In the genomic region with DNA sequence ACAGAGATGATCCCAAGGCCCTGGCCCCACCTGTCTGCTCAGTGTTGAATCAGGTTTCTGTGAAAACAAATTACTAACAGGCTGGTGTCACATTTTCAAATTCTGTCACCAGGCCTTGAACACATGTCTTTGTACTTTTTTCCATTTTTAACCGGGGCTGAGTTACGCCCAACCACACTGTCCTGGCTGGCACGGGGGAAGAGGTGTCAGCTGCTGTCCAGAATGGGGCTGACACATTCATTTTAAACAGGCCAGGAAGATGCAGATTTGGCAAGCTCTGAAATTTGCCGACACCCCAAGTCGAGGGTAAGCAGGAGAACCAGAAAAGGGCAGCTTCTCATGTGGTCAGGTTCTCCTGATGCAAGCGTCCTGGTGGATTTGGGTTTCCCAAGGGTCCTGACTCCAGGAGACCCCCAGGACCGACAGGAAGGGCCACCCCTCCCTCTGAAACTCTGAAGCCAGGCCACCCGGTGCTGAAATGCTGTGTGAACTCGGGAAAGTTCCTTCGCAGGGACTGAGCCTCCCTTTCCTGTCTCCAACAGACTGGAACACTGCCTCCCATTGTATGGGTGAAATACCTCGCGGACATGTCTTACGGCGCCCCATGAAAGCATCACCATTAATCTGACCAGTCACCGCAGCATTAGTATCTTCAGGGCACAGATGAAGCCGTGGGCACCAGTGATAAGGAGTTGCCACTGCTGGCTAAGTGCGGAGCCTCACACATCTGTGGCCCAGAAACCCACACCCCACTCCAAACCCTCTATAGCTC, we compare ENCODE assay signal across 8 cellular contexts.
A peak's percentile ranks its signal among the peaks of the same experiment; 100 is the strongest.
DNase-seq lines count a peak whose midpoint lies in the region; ATAC-seq, FAIRE-seq and TF ChIP-seq lines count a peak whose summit lies in the region.
"Not testable (repeated sequence)": the region's sequence is repeated elsewhere in the genome, so short reads cannot be mapped to it uniquely, and the experiment has no call there.

No MANE protein-coding gene starts in this region.

- not testable (repeated sequence) for H3K9me3 ChIP-seq in CD4-positive, alpha-beta T cell (ENCODE audit: control insufficient read depth, low read length); MM.1S (replicated peaks; ENCODE audit: insufficient read depth, low read length); endothelial cell of umbilical vein (replicated peaks; ENCODE audit: control insufficient read depth, insufficient read depth, low read length); subcutaneous abdominal adipose tissue (ENCODE audit: control insufficient read depth in 5 of 5, low read length in 5 of 5)

- TF ChIP-seq CTCF in CD4-positive, alpha-beta T cell (IDR thresholded peaks at IDR 0.05); MM.1S (IDR thresholded peaks at IDR 0.05; ENCODE audit: low read length); WTC11 (IDR thresholded peaks at IDR 0.05); endothelial cell of umbilical vein (IDR thresholded peaks at IDR 0.05; ENCODE audit: extremely low read depth in 1 of 2, insufficient read depth in 1 of 2, low read depth in 1 of 2, low read length in 2 of 2): not testable (repeated sequence)

- not testable (repeated sequence) for TF ChIP-seq POLR2A in endothelial cell of umbilical vein (IDR thresholded peaks at IDR 0.05; ENCODE audit: low read depth, low read length)

- intact Hi-C loops in CD4-positive, alpha-beta T cell (cut with DNase I, micrococcal nuclease): loop anchor here in 1 of 2 experiments (10.0 kb wide), 3 partner anchors 86 to 1954 kb away; partner anchors contain the start of genes ACSM3, METTL9 and VPS35L
- intact Hi-C loops in endothelial cell of umbilical vein (cut with micrococcal nuclease): not testable (repeated sequence)
- intact Hi-C loops in posterior cingulate gyrus (cut with DNase I): loop anchor here (10.0 kb wide), 1 partner anchor 46 kb away; no protein-coding TSS in a partner anchor

- POLR2A ChIA-PET in CD4-positive, alpha-beta T cell (lab: Charles Lee); WTC11 (lab: Charles Lee); endothelial cell of umbilical vein (lab: Charles Lee): not testable (repeated sequence)

- not testable (repeated sequence) for H3K36me3 ChIP-seq in MM.1S (replicated peaks; ENCODE audit: insufficient read depth, low read length); endothelial cell of umbilical vein (ENCODE audit: control insufficient read depth in 2 of 2, extremely low read depth in 1 of 2, insufficient read depth in 2 of 2, low read length in 2 of 2); subcutaneous abdominal adipose tissue (ENCODE audit: control insufficient read depth in 5 of 5, insufficient read depth in 5 of 5, low read length in 5 of 5)

- H3K4me2 ChIP-seq in MM.1S (ENCODE audit: low read depth, low read length): peak overlapping the region; percentile 65; the same call in 1 of the 2 replicates
- not testable (repeated sequence) for H3K4me2 ChIP-seq in endothelial cell of umbilical vein (ENCODE audit: insufficient read depth, low read length)

- H3K79me2 ChIP-seq in MM.1S (ENCODE audit: low read length) (peaks cover 94% of the 10 kb centered on the region), endothelial cell of umbilical vein (ENCODE audit: control insufficient read depth, insufficient read depth, low read length) (peaks cover 87% of the 10 kb centered on the region)

- H3K27me3 ChIP-seq in CD4-positive, alpha-beta T cell (ENCODE audit: control insufficient read depth, insufficient read depth, low read length); MM.1S (replicated peaks; ENCODE audit: insufficient read depth, low read length); endothelial cell of umbilical vein (ENCODE audit: control insufficient read depth in 2 of 2, insufficient read depth in 2 of 2, low read length in 2 of 2); subcutaneous abdominal adipose tissue (ENCODE audit: control insufficient read depth in 5 of 5, insufficient read depth in 4 of 5, low read length in 5 of 5): not testable (repeated sequence)

- H3K4me1 ChIP-seq in MM.1S (ENCODE audit: low read length) (peaks cover 16% of the 10 kb centered on the region), subcutaneous abdominal adipose tissue (ENCODE audit: control insufficient read depth in 5 of 5, insufficient read depth in 5 of 5, low read length in 5 of 5) (peaks cover 7 to 70% (median 62%) of the 10 kb centered on the region in 5 donors)
- H3K4me1 ChIP-seq in endothelial cell of umbilical vein (ENCODE audit: control insufficient read depth, extremely low read depth, insufficient read depth, low read length): not testable (repeated sequence)

- H3K4me3 ChIP-seq in MM.1S (ENCODE audit: low read length); endothelial cell of umbilical vein (replicated peaks in 1 of 3; ENCODE audit: insufficient read depth in 1 of 3, low read depth in 1 of 3, low read length in 3 of 3); subcutaneous abdominal adipose tissue (ENCODE audit: low read depth in 1 of 5, low read length in 5 of 5): not testable (repeated sequence)

- peak; percentile 31 for FAIRE-seq in endothelial cell of umbilical vein (lab: Jason Lieb, UNC)

- H3K27me3 Mint-ChIP-seq in CD4-positive, alpha-beta T cell; WTC11 (ENCODE audit: low read depth); activated naive CD4-positive, alpha-beta T cell treated with anti-CD3 and anti-CD28 coated beads, Interleukin-2, amount 50 U/mL, for 24 hours: not testable (repeated sequence)

- H3K27ac ChIP-seq in CD4-positive, alpha-beta T cell (ENCODE audit: low read depth, low read length); MM.1S (ENCODE audit: low read length); endothelial cell of umbilical vein (ENCODE audit: insufficient read depth, low read depth, low read length): not testable (repeated sequence)
- H3K27ac ChIP-seq in subcutaneous abdominal adipose tissue (ENCODE audit: low read depth, low read length): peak overlapping the region; percentile 77

- not testable (repeated sequence) for H3K9me3 Mint-ChIP-seq in CD4-positive, alpha-beta T cell; WTC11; activated naive CD4-positive, alpha-beta T cell treated with anti-CD3 and anti-CD28 coated beads, Interleukin-2, amount 50 U/mL, for 24 hours

- ATAC-seq in CD4-positive, alpha-beta T cell (ENCODE audit: poor library complexity); WTC11; left lobe of liver: not testable (repeated sequence)

- H3K9me2 ChIP-seq in MM.1S (replicated peaks; ENCODE audit: insufficient read depth, low read length): not testable (repeated sequence)

- peak overlapping the region; percentile 91 for H3K27ac Mint-ChIP-seq in CD4-positive, alpha-beta T cell
- H3K27ac Mint-ChIP-seq in WTC11: peak overlapping the region; percentile 37
- H3K27ac Mint-ChIP-seq in activated naive CD4-positive, alpha-beta T cell treated with anti-CD3 and anti-CD28 coated beads, Interleukin-2, amount 50 U/mL, for 24 hours: peak overlapping the region; percentile 91

- H3K9ac ChIP-seq in MM.1S (ENCODE audit: low read length); endothelial cell of umbilical vein (replicated peaks; ENCODE audit: extremely low read depth, insufficient read depth, low read length); subcutaneous abdominal adipose tissue (ENCODE audit: low read length in 5 of 5): not testable (repeated sequence)

- dilution Hi-C loops in endothelial cell of umbilical vein (cut with MboI; ENCODE audit: extremely low pct_ligation_motif_present, low sequenced_read_pairs): not testable (repeated sequence)

- H3K4me3 Mint-ChIP-seq in CD4-positive, alpha-beta T cell: peak overlapping the region; percentile 84
- not testable (repeated sequence) for H3K4me3 Mint-ChIP-seq in WTC11
- peak overlapping the region; percentile 82 for H3K4me3 Mint-ChIP-seq in activated naive CD4-positive, alpha-beta T cell treated with anti-CD3 and anti-CD28 coated beads, Interleukin-2, amount 50 U/mL, for 24 hours

- not testable (repeated sequence) for DNase-seq in CD4-positive, alpha-beta T cell; MM.1S; WTC11 (ENCODE audit: low spot score); endothelial cell of umbilical vein (ENCODE audit: low read depth, low spot score)
- DNase-seq in left lobe of liver (ENCODE audit: low spot score) (peak; percentile 43), posterior cingulate gyrus (peak in 6 of 10 donors; percentile 9 to 87 (median 40))

- peaks cover 59% of the 10 kb centered on the region for H3K4me1 Mint-ChIP-seq in CD4-positive, alpha-beta T cell (ENCODE audit: low read depth)
- H3K4me1 Mint-ChIP-seq in WTC11: peaks cover 25% of the 10 kb centered on the region
- peaks cover 68% of the 10 kb centered on the region for H3K4me1 Mint-ChIP-seq in activated naive CD4-positive, alpha-beta T cell treated with anti-CD3 and anti-CD28 coated beads, Interleukin-2, amount 50 U/mL, for 24 hours

- not testable (repeated sequence) for H2AFZ ChIP-seq in MM.1S (ENCODE audit: low read length); endothelial cell of umbilical vein (ENCODE audit: low read depth, low read length)

- peaks cover 45% of the 10 kb centered on the region for H4K20me1 ChIP-seq in MM.1S (ENCODE audit: insufficient read depth, low read length)
- H4K20me1 ChIP-seq in endothelial cell of umbilical vein (replicated peaks; ENCODE audit: control insufficient read depth, extremely low read depth, insufficient read depth, low read length): not testable (repeated sequence)

- BruUV-seq in endothelial cell of umbilical vein (replicated peaks; lab: Mats Ljungman, UMichigan): not testable (repeated sequence)

- CTCF ChIA-PET in CD4-positive, alpha-beta T cell (lab: Charles Lee); WTC11 (lab: Charles Lee); endothelial cell of umbilical vein (lab: Charles Lee): not testable (repeated sequence)

- not testable (repeated sequence) for H3K9me1 ChIP-seq in endothelial cell of umbilical vein (replicated peaks; ENCODE audit: control insufficient read depth, extremely low read depth, insufficient read depth, low read length)

- H3F3A ChIP-seq in MM.1S (ENCODE audit: insufficient read depth, low read length): peaks cover 27% of the 10 kb centered on the region

- peaks cover 38% of the 10 kb centered on the region for H3K36me3 Mint-ChIP-seq in CD4-positive, alpha-beta T cell (ENCODE audit: low read depth)
- not testable (repeated sequence) for H3K36me3 Mint-ChIP-seq in WTC11; activated naive CD4-positive, alpha-beta T cell treated with anti-CD3 and anti-CD28 coated beads, Interleukin-2, amount 50 U/mL, for 24 hours

Comparison
In these comparisons a context has a peak if more than half of its experiments do, and no peak if none do; other contexts are left out.
1. H3K27ac Mint-ChIP-seq: peak in every context shown above with its lines; median percentile 91 in CD4-positive, alpha-beta T cell; 91 in activated naive CD4-positive, alpha-beta T cell treated with anti-CD3 and anti-CD28 coated beads, Interleukin-2, amount 50 U/mL, for 24 hours; 37 in WTC11.